In the genomic region with DNA sequence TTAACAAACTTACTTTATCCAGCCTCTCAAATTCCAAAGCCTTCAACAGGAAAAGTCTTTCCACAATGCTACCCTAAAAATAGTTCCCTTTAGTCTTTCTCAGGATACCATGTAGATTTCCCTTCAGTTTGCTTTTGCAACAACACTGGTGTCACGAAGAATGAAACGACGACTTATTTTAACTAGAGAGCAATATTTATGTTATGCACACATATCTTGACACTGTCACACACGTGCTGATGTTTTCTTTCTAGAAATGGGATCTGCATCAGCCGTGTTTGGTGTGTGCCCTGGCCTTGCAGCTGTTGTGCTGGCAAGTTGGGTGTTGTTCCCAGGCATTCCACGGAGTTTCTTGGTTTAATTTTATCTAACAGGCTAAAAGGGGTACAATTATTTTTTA, we compare ENCODE assay signal across 22 cellular contexts.
DNase-seq lines count a peak whose midpoint lies in the region; ATAC-seq lines count a peak whose summit lies in the region.
"Had no signal": no experiment of that assay in that cellular context is flagged by ENCODE, and none has a peak within 500 bp of the region (broad histone marks: within the 10 kb centered on the region; RNA-seq: fewer than 3 reads in every experiment).

No MANE protein-coding gene starts in this region.

- no peak overlapping the region for H3K9ac ChIP-seq in mesenchymal stem cell (ENCODE audit: low read length)
- no peak overlapping the region for H3K9ac ChIP-seq in skeletal muscle satellite cell (ENCODE audit: low read depth, low read length)

- H4K8ac ChIP-seq in mesenchymal stem cell (ENCODE audit: low read length): no peak overlapping the region

- H4K91ac ChIP-seq in mesenchymal stem cell (ENCODE audit: low read length): no peak overlapping the region

- ATAC-seq in HG03095 (IDR thresholded peaks at IDR 0.05; ENCODE audit: unreplicated experiment): no peak

- WGBS in mesenchymal stem cell: 22% methylated on average over 3 of the region's 6 CpGs

- no peaks in the 10 kb centered on the region for H3K9me3 ChIP-seq in mesenchymal stem cell (ENCODE audit: control insufficient read depth, low read length)
- no peaks in the 10 kb centered on the region for H3K9me3 ChIP-seq in skeletal muscle satellite cell (replicated peaks; ENCODE audit: low read length)
- H3K9me3 ChIP-seq: stomach had no signal

- H3K14ac ChIP-seq in mesenchymal stem cell (ENCODE audit: low read length in 2 of 2): no peak overlapping the region

- no peak overlapping the region for H2BK12ac ChIP-seq in mesenchymal stem cell (ENCODE audit: low read length in 2 of 2)

- no peak overlapping the region for H3K4me3 ChIP-seq in mesenchymal stem cell (ENCODE audit: insufficient read depth in 1 of 2, low read depth in 1 of 2, low read length in 2 of 2)
- peak overlapping the region; percentile 7 for H3K4me3 ChIP-seq in skeletal muscle satellite cell (ENCODE audit: low read length)
- H3K4me3 ChIP-seq: stomach had no signal

- peaks cover 20% of the 10 kb centered on the region for H3K79me1 ChIP-seq in mesenchymal stem cell (replicated peaks; ENCODE audit: low read length, poor library complexity, severe bottlenecking)

- H3K36me3 ChIP-seq in mesenchymal stem cell (ENCODE audit: control insufficient read depth in 1 of 2, insufficient read depth in 2 of 2, low read depth in 1 of 2, low read length in 2 of 2): peaks cover 0 to 4% of the 10 kb centered on the region in 2 experiments
- H3K36me3 ChIP-seq in skeletal muscle satellite cell (ENCODE audit: insufficient read depth, low read length): no peaks in the 10 kb centered on the region
- H3K36me3 ChIP-seq: stomach had no signal

- H2AFZ ChIP-seq in mesenchymal stem cell (ENCODE audit: low read depth, low read length): no peak overlapping the region

- no peak overlapping the region for H2AK5ac ChIP-seq in mesenchymal stem cell (ENCODE audit: low read length, severe bottlenecking)

- peak overlapping the region; percentile 79 for H3K27ac ChIP-seq in mesenchymal stem cell (ENCODE audit: low read length, poor library complexity, severe bottlenecking)
- H3K27ac ChIP-seq: 22Rv1, epithelial cell of prostate had no signal

- H3K4me1 ChIP-seq in mesenchymal stem cell (ENCODE audit: control insufficient read depth, insufficient read depth, low read depth, low read length) (peaks cover 14% of the 10 kb centered on the region), skeletal muscle satellite cell (ENCODE audit: control insufficient read depth, insufficient read depth, low read length) (peaks cover 34% of the 10 kb centered on the region)

- H3K4me2 ChIP-seq in mesenchymal stem cell (ENCODE audit: low read length, poor library complexity, severe bottlenecking) (no peak overlapping the region), skeletal muscle satellite cell (ENCODE audit: low read length) (peak overlapping the region; percentile 19)

- H2BK120ac ChIP-seq in mesenchymal stem cell (ENCODE audit: low read depth, low read length): no peak overlapping the region

- no peak overlapping the region for H3K4ac ChIP-seq in mesenchymal stem cell (ENCODE audit: low read depth in 1 of 2, low read length in 2 of 2)

- H3K27me3 ChIP-seq in mesenchymal stem cell (ENCODE audit: control insufficient read depth in 1 of 2, insufficient read depth in 1 of 2, low read length in 2 of 2) (no peaks in the 10 kb centered on the region), skeletal muscle satellite cell (ENCODE audit: control insufficient read depth, insufficient read depth, low read length) (no peaks in the 10 kb centered on the region)
- H3K27me3 ChIP-seq: stomach had no signal

- H2BK5ac ChIP-seq in mesenchymal stem cell (ENCODE audit: low read depth, low read length, poor library complexity, severe bottlenecking): no peak overlapping the region

- no peak overlapping the region for H3K18ac ChIP-seq in mesenchymal stem cell (ENCODE audit: low read depth in 1 of 2, low read length in 2 of 2)

- H3K23ac ChIP-seq in mesenchymal stem cell (ENCODE audit: low read length in 2 of 2): no peak overlapping the region

- DNase-seq in DMS 273 (lab: John Stamatoyannopoulos, UW; ENCODE audit: unreplicated experiment): peak; percentile 42
- DNase-seq in DMS 273 treated with DMSO at 0.1 percent for 48 hours (lab: John Stamatoyannopoulos, UW): no peak
- peak; percentile 14 for DNase-seq in dermis blood vessel endothelial cell
- peak; percentile 83 for DNase-seq in mesenchymal stem cell
- no peak for DNase-seq in HUDEP-2 (lab: John Stamatoyannopoulos, UW; ENCODE audit: unreplicated experiment in 76 of 76)
- DNase-seq in NCI-H226: no peak
- DNase-seq: activated CD8-positive, alpha-beta memory T cell treated with anti-CD3 and anti-CD28 coated beads, Interleukin-2, amount 50 U/mL, for 48 hours; activated effector memory CD4-positive, alpha-beta T cell treated with Interleukin-2 at 50 U/mL for 16 hours; CD4-positive, alpha-beta memory T cell; foreskin melanocyte; GF-D8; HFFc6; NCI-H1092; NCI-H187 treated with DMSO at 0.1 percent for 48 hours; NCI-H748 treated with DMSO at 0.1 percent for 48 hours; RPMI8226; stomach; trophoblast cell had no signal

- H2BK15ac ChIP-seq in mesenchymal stem cell (ENCODE audit: low read depth, poor library complexity, severe bottlenecking): no peak overlapping the region

Comparison
In these comparisons a context has a peak if more than half of its experiments do, and no peak if none do; other contexts are left out.
1. DNase-seq: peak in DMS 273 (single experiment), dermis blood vessel endothelial cell (single experiment) and mesenchymal stem cell (single experiment); none in DMS 273 treated with DMSO at 0.1 percent for 48 hours (single experiment), HUDEP-2 (0 of 76) and NCI-H226 (single experiment).